In genomic region chr3:71360694-71361093, GRCh38 we compare ENCODE assay signal across 9 cellular contexts.
DNase-seq lines count a peak whose midpoint lies in the region; ATAC-seq and TF ChIP-seq lines count a peak whose summit lies in the region.
"Had no signal": no experiment of that assay in that cellular context is flagged by ENCODE, and none has a peak within 500 bp of the region (broad histone marks: within the 10 kb centered on the region; RNA-seq: fewer than 3 reads in every experiment).

No MANE protein-coding gene starts in this region.

- no peaks in the 10 kb centered on the region for H3K27me3 Mint-ChIP-seq in activated naive CD4-positive, alpha-beta T cell treated with anti-CD3 and anti-CD28 coated beads, Interleukin-2, amount 50 U/mL, for 24 hours
- H3K27me3 Mint-ChIP-seq in WTC11 (ENCODE audit: low read depth): no peaks in the 10 kb centered on the region

- POLR2A ChIA-PET in WTC11 (lab: Charles Lee): no interaction called here

- H3K4me3 Mint-ChIP-seq in activated naive CD4-positive, alpha-beta T cell treated with anti-CD3 and anti-CD28 coated beads, Interleukin-2, amount 50 U/mL, for 24 hours: peak overlapping the region; percentile 84
- no peak overlapping the region for H3K4me3 Mint-ChIP-seq in WTC11

- no peak for TF ChIP-seq CTCF in WTC11 (IDR thresholded peaks at IDR 0.05)

- peak overlapping the region; percentile 98 for H3K27ac Mint-ChIP-seq in activated naive CD4-positive, alpha-beta T cell treated with anti-CD3 and anti-CD28 coated beads, Interleukin-2, amount 50 U/mL, for 24 hours
- no peak overlapping the region for H3K27ac Mint-ChIP-seq in WTC11
- H3K27ac Mint-ChIP-seq: brain had no signal

- CTCF ChIA-PET in WTC11 (lab: Charles Lee): no interaction called here

- DNase-seq in WTC11 (ENCODE audit: low spot score) (no peak), NCI-H1105 treated with DMSO at 0.1 percent for 48 hours (lab: John Stamatoyannopoulos, UW) (no peak), amygdala (lab: John Stamatoyannopoulos, UW) (no peak)
- DNase-seq in activated CD8-positive, alpha-beta memory T cell treated with anti-CD3 and anti-CD28 coated beads, Interleukin-2, amount 50 U/mL, for 4 hours: no peak

- H3K9me3 Mint-ChIP-seq in activated naive CD4-positive, alpha-beta T cell treated with anti-CD3 and anti-CD28 coated beads, Interleukin-2, amount 50 U/mL, for 24 hours: no peaks in the 10 kb centered on the region
- 0 out of 2 replicates have a peak, but pooled peaks cover 4% of the 10 kb centered on the region for H3K9me3 Mint-ChIP-seq in WTC11
- H3K9me3 Mint-ChIP-seq: brain had no signal

- ATAC-seq in GM18498 (IDR thresholded peaks at IDR 0.05; ENCODE audit: unreplicated experiment) (peak; percentile 87), GM19468 (IDR thresholded peaks at IDR 0.05; ENCODE audit: extremely low read depth, unreplicated experiment) (peak; percentile 89), HG03139 (IDR thresholded peaks at IDR 0.05; ENCODE audit: unreplicated experiment) (peak; percentile 69), WTC11 (no peak)

- peaks cover 90% of the 10 kb centered on the region for H3K4me1 Mint-ChIP-seq in activated naive CD4-positive, alpha-beta T cell treated with anti-CD3 and anti-CD28 coated beads, Interleukin-2, amount 50 U/mL, for 24 hours
- no peaks in the 10 kb centered on the region for H3K4me1 Mint-ChIP-seq in WTC11

- H3K36me3 Mint-ChIP-seq in activated naive CD4-positive, alpha-beta T cell treated with anti-CD3 and anti-CD28 coated beads, Interleukin-2, amount 50 U/mL, for 24 hours: peaks cover 11% of the 10 kb centered on the region
- no peaks in the 10 kb centered on the region for H3K36me3 Mint-ChIP-seq in WTC11

TF ChIP-seq in WTC11, 78 proteins besides CTCF, POLR2A, EP300 and RAD21 (continues in another document):
- TF ChIP-seq AR (CRISPR knock-in tag; IDR thresholded peaks at IDR 0.05): no peak
- TF ChIP-seq HMGA2 (CRISPR knock-in tag; IDR thresholded peaks at IDR 0.05): no peak
- no peak for TF ChIP-seq ZNF532 (CRISPR knock-in tag; IDR thresholded peaks at IDR 0.05; ENCODE audit: borderline replicate concordance)
- no peak for TF ChIP-seq NFE2L1 (CRISPR knock-in tag; IDR thresholded peaks at IDR 0.05)
- TF ChIP-seq FOXK1 (CRISPR knock-in tag; IDR thresholded peaks at IDR 0.05): no peak
- no peak for TF ChIP-seq USF1 (CRISPR knock-in tag; IDR thresholded peaks at IDR 0.05)
- no peak for TF ChIP-seq AFF4 (CRISPR knock-in tag; IDR thresholded peaks at IDR 0.05; ENCODE audit: borderline replicate concordance)
- no peak for TF ChIP-seq E2F5 (CRISPR knock-in tag; IDR thresholded peaks at IDR 0.05)
